12 cellular contexts compared by ENCODE assay signal in genomic region chr14:105089746-105090492, GRCh38. TPM values are rescaled to one million over a fixed set of nuclear protein-coding genes. Genes with fewer than 3 reads are reported as not detected.
DNase-seq lines count a peak whose midpoint lies in the region; ATAC-seq and TF ChIP-seq lines count a peak whose summit lies in the region.
"Had no signal": no experiment of that assay in that cellular context is flagged by ENCODE, and none has a peak within 500 bp of the region (broad histone marks: within the 10 kb centered on the region; RNA-seq: fewer than 3 reads in every experiment).

No MANE protein-coding gene starts in this region.

- H3K4me2 ChIP-seq in DND-41 (ENCODE audit: insufficient read depth, low read length): no peak overlapping the region

- no peak overlapping the region for H3K27ac ChIP-seq in DND-41 (ENCODE audit: low read length)
- H3K27ac ChIP-seq in body of pancreas: peak overlapping the region in 3 of 4 donors; percentile 88 to 93 (median 93)
- no peak overlapping the region for H3K27ac ChIP-seq in ovary

- TF ChIP-seq CTCF in DND-41 (IDR thresholded peaks at IDR 0.05; ENCODE audit: borderline replicate concordance, extremely low read depth, low read length, poor library complexity, severe bottlenecking) (peak; percentile 3), body of pancreas (IDR thresholded peaks at IDR 0.05) (no peak), ovary (IDR thresholded peaks at IDR 0.05) (no peak)

- TF ChIP-seq POLR2A in body of pancreas (IDR thresholded peaks at IDR 0.05) (no peak), ovary (IDR thresholded peaks at IDR 0.05) (no peak)

- peaks cover 6 to 24% of the 10 kb centered on the region in 2 donors for H3K4me1 Mint-ChIP-seq in immature natural killer cell

- H3K9me3 ChIP-seq in DND-41 (ENCODE audit: insufficient read depth, low read length, severe bottlenecking) (no peaks in the 10 kb centered on the region), body of pancreas (no peaks in the 10 kb centered on the region), ovary (no peaks in the 10 kb centered on the region)
- H3K9me3 ChIP-seq: BE2C, thoracic aorta had no signal

- peak; percentile 28 for DNase-seq in 8988T
- DNase-seq in DND-41: no peak
- DNase-seq in body of pancreas: peak in 1 of 4 donors; percentile 20
- DNase-seq in ovary: peak in 3 of 5 donors; percentile 21 to 51 (median 47)
- DNase-seq in immature natural killer cell: no peak
- DNase-seq in SKM-1 (lab: John Stamatoyannopoulos, UW; ENCODE audit: unreplicated experiment): no peak
- DNase-seq in NCI-H1048 (lab: John Stamatoyannopoulos, UW): no peak

- H3K4me3 ChIP-seq in DND-41 (ENCODE audit: low read depth in 1 of 2, low read length in 2 of 2): no peak overlapping the region
- H3K4me3 ChIP-seq in body of pancreas: no peak overlapping the region
- H3K4me3 ChIP-seq in ovary: no peak overlapping the region
- H3K4me3 ChIP-seq: K562, thoracic aorta had no signal

- no peaks in the 10 kb centered on the region for H3K36me3 ChIP-seq in DND-41 (ENCODE audit: insufficient read depth, low read length)
- H3K36me3 ChIP-seq in body of pancreas (replicated peaks in 1 of 2; ENCODE audit: insufficient read depth in 1 of 2, low read depth in 2 of 2): no peaks in the 10 kb centered on the region
- no peaks in the 10 kb centered on the region for H3K36me3 ChIP-seq in ovary
- H3K36me3 ChIP-seq: BE2C, thoracic aorta had no signal

- ATAC-seq in DND-41 (ENCODE audit: insufficient read depth, low read depth) (no peak), body of pancreas (no peak), HG02884 (IDR thresholded peaks at IDR 0.05; ENCODE audit: unreplicated experiment) (no peak)

- H3K27ac Mint-ChIP-seq in immature natural killer cell: no peak overlapping the region

- H3K4me3 Mint-ChIP-seq in immature natural killer cell: peak overlapping the region in 1 of 5 donors; percentile 53
- H3K4me3 Mint-ChIP-seq: activated CD8-positive, alpha-beta T cell treated with anti-CD3 and anti-CD28 coated beads, Interleukin-2, amount 10 ng/mL, durations not matched to agents 7 days and 5 days had no signal

- H2AFZ ChIP-seq in DND-41 (ENCODE audit: low read depth, low read length): no peak overlapping the region

- intact Hi-C loops in body of pancreas (cut with DNase I) (loop anchor here (5.0 to 10.0 kb wide), 2 partner anchors 205 to 262 kb away; no protein-coding TSS in a partner anchor), ovary (cut with DNase I) (loop anchor here in 1 of 4 donors (10.0 kb wide), 2 partner anchors 175 to 405 kb away; partner anchors contain the start of gene TEDC1)

- peaks cover 0 to 7% (median 2%) of the 10 kb centered on the region in 3 donors for H3K27me3 Mint-ChIP-seq in immature natural killer cell (ENCODE audit: low read depth in 3 of 3)

- no peak for TF ChIP-seq EP300 in ovary (IDR thresholded peaks at IDR 0.05)

- H3K9me3 Mint-ChIP-seq in immature natural killer cell: no peaks in the 10 kb centered on the region

- peaks cover 8% of the 10 kb centered on the region for H4K20me1 ChIP-seq in DND-41 (ENCODE audit: insufficient read depth, low read length)

- no peaks in the 10 kb centered on the region for H3K79me2 ChIP-seq in DND-41 (ENCODE audit: insufficient read depth, low read length)

- no peaks in the 10 kb centered on the region for H3K36me3 Mint-ChIP-seq in immature natural killer cell

- peaks cover 22% of the 10 kb centered on the region for H3K4me1 ChIP-seq in DND-41 (ENCODE audit: insufficient read depth, low read length)
- peaks cover 77% of the 10 kb centered on the region for H3K4me1 ChIP-seq in body of pancreas
- peaks cover 15% of the 10 kb centered on the region for H3K4me1 ChIP-seq in ovary (ENCODE audit: insufficient read depth)
- H3K4me1 ChIP-seq: BE2C had no signal

- WGBS in body of pancreas, 2 donors: 65 to 70% methylated on average over 4 to 10 of the region's 15 CpGs
- 84 to 90% (median 86%) methylated on average over 15 of the region's 15 CpGs for WGBS in ovary, 3 donors

- 0 out of 2 replicates have a peak overlapping the region, but pooled peaks have one; percentile 15 for H3K9ac ChIP-seq in DND-41 (ENCODE audit: low read depth, low read length)

- H3K27me3 ChIP-seq in DND-41 (ENCODE audit: insufficient read depth, low read length, poor library complexity) (no peaks in the 10 kb centered on the region), body of pancreas (no peaks in the 10 kb centered on the region), ovary (no peaks in the 10 kb centered on the region)

RNA-seq across cellular contexts. Expression of gene GPR132, which starts 24.7 kb away (rescaled TPM):
- total RNA-seq in body of pancreas (1 to 10 TPM in 1 of 2 donors, not detected in 1; 1.0 TPM), ovary (1 to 10 TPM in 1 of 7 donors, under 1 TPM in 6; 0.35 to 2.0 (median 0.79) TPM)
- polyA plus RNA-seq in ovary (under 1 TPM; 0.27 to 0.45 TPM), immature natural killer cell (10 to 100 TPM in 1 of 3 donors, 1 to 10 TPM in 2; 5.8 to 25.6 (median 8.4) TPM)

Comparison
In these comparisons a context has a peak if more than half of its experiments do, and no peak if none do; other contexts are left out.
1. DNase-seq: peak in 8988T (single experiment) and ovary (3 of 5); none in DND-41 (single experiment), immature natural killer cell (0 of 3), SKM-1 (single experiment) and NCI-H1048 (single experiment).
2. H3K27ac ChIP-seq: peak in body of pancreas (3 of 4); none in DND-41 (single experiment) and ovary (0 of 2).